In the genomic region with DNA sequence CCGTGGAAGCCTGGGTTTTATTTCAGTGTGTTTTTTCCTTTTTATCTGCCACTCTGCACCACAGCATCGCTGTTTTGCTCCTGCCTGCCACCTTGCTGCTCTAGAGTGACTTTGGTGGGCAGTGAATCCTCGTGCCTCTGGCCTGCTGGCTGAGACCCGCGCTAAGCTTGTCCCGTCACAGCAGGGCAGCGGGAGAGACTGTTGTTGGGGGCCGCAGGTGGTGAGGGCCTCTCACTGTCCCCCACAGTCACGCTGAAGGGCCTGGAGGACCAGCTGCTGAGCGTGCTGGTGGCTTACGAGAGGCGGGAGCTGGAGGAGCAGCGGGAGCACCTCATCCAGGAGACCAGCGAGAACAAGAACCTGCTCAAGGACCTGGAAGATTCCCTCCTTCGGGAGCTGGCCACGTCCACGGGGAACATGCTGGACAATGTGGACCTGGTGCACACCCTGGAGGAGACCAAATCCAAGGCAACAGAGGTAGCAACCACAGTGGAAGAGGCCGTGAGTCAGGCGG, we compare ENCODE assay signal across 19 cellular contexts.
"Had no signal": no experiment of that assay in that cellular context is flagged by ENCODE, and none has a peak within 500 bp of the region (broad histone marks: within the 10 kb centered on the region; RNA-seq: fewer than 3 reads in every experiment).

No MANE protein-coding gene starts in this region.

- H3K4me1 Mint-ChIP-seq: memory B cell, nephron had no signal

- H3K36me3 Mint-ChIP-seq: immature natural killer cell; memory B cell; mesothelial cell of epicardium; stimulated activated naive B cell treated with anti-CD40 and anti-IgM and Interleukin-4, amounts not matched to agents 10 μg/mL and 1 μg/mL and 100 μg/mL, for 72 hours had no signal

- H3K27ac Mint-ChIP-seq: memory B cell; mesothelial cell of epicardium; nephron; stimulated activated naive B cell treated with anti-CD40 and anti-IgM and Interleukin-4, amounts not matched to agents 10 μg/mL and 1 μg/mL and 100 μg/mL, for 72 hours had no signal

- H3K27me3 Mint-ChIP-seq: stimulated activated naive CD8-positive, alpha-beta T cell treated with anti-CD3 and anti-CD28 coated beads, Interleukin-15, amount 100 ng/mL, for 72 hours had no signal

- ATAC-seq: gastroesophageal sphincter, left lung, lower lobe of right lung, psoas muscle, sciatic nerve had no signal

- H3K4me3 Mint-ChIP-seq: memory B cell; mesothelial cell of epicardium; nephron; stimulated activated naive B cell treated with anti-CD40 and anti-IgM and Interleukin-4, amounts not matched to agents 10 μg/mL and 1 μg/mL and 100 μg/mL, for 72 hours; stimulated activated naive CD8-positive, alpha-beta T cell treated with anti-CD3 and anti-CD28 coated beads, Interleukin-15, amount 100 ng/mL, for 72 hours had no signal

- H3K4me3 ChIP-seq: colonic mucosa, esophagus squamous epithelium, gastroesophageal sphincter, left lung, lower lobe of right lung, psoas muscle, testis, tibial nerve had no signal

- H3K9me3 ChIP-seq: colonic mucosa, esophagus squamous epithelium, gastroesophageal sphincter, left lung, lower lobe of right lung, psoas muscle, testis, tibial nerve had no signal

- DNase-seq: colonic mucosa; dermis blood vessel endothelial cell; esophagus squamous epithelium; glutamatergic neuron; left lung; lower lobe of right lung; retina; stimulated activated naive B cell treated with anti-CD40 and anti-IgM and Interleukin-4, amounts not matched to agents 10 μg/mL and 1 μg/mL and 100 μg/mL, for 72 hours; testis had no signal

- H3K36me3 ChIP-seq: colonic mucosa, esophagus squamous epithelium, gastroesophageal sphincter, left lung, lower lobe of right lung, tibial nerve had no signal

- H3K4me1 ChIP-seq: colonic mucosa, esophagus squamous epithelium, gastroesophageal sphincter, left lung, lower lobe of right lung, parathyroid adenoma, psoas muscle, testis, tibial nerve had no signal

- H3K27ac ChIP-seq: colonic mucosa, esophagus squamous epithelium, gastroesophageal sphincter, left lung, lower lobe of right lung, parathyroid adenoma, psoas muscle, testis, tibial nerve had no signal

- H3K27me3 ChIP-seq: colonic mucosa, testis, tibial nerve had no signal
